ENCODE assay signal across 8 cellular contexts in the genomic region with DNA sequence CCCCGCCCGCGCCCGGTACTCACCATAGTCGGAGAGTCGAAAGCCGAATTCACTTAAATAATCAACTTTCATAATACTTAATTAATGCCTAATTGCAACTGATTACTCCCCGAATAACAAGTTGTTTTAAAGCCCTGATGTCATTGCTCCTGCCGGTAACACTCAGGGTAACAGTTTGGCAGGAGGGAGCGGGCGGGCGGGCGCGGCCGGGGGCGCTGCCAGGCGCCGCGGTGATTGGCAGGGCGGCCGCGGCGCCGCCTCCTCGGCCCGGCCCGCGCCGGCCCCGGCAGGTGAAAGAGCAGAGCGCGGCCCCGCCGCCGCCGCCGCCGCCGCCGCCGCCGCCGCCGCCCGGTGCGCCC.
DNase-seq lines count a peak whose midpoint lies in the region; ATAC-seq and TF ChIP-seq lines count a peak whose summit lies in the region.

No MANE protein-coding gene starts in this region.

- peaks cover 8% of the 10 kb centered on the region for H3K4me1 ChIP-seq in Caco-2

- no peak overlapping the region for H3K27ac Mint-ChIP-seq in Caco-2 (ENCODE audit: unreplicated experiment)
- H3K27ac Mint-ChIP-seq in activated CD8-positive, alpha-beta T cell treated with anti-CD3 and anti-CD28 coated beads for 36 hours, result peak overlapping the region; percentile 75

- TF ChIP-seq CTCF in Caco-2 (IDR thresholded peaks at IDR 0.05; ENCODE audit: insufficient read depth in 1 of 2, low read depth in 1 of 2, low read length in 1 of 2, severe bottlenecking in 1 of 2, unreplicated experiment in 1 of 2) (no peak), omental fat pad (IDR thresholded peaks at IDR 0.05) (no peak)
- no peak for TF ChIP-seq CTCF in activated CD8-positive, alpha-beta T cell treated with anti-CD3 and anti-CD28 coated beads for 36 hours (IDR thresholded peaks at IDR 0.05)

- no peaks in the 10 kb centered on the region for H3K9me3 ChIP-seq in Caco-2

- POLR2A ChIA-PET in Caco-2 (lab: Charles Lee), result no interaction called here
- POLR2A ChIA-PET in activated CD8-positive, alpha-beta T cell treated with anti-CD3 and anti-CD28 coated beads for 36 hours (lab: Charles Lee), result no interaction called here

- H3K36me3 ChIP-seq in Caco-2 (ENCODE audit: control insufficient read depth, insufficient read depth, low read length), result no peaks in the 10 kb centered on the region

- H3K4me3 ChIP-seq in Caco-2 (ENCODE audit: low read depth, low read length), result peak overlapping the region; percentile 67

- CTCF ChIA-PET in Caco-2 (lab: Charles Lee), result no interaction called here
- CTCF ChIA-PET in activated CD8-positive, alpha-beta T cell treated with anti-CD3 and anti-CD28 coated beads for 36 hours (lab: Charles Lee), result no interaction called here

- no peaks in the 10 kb centered on the region for H3K27me3 Mint-ChIP-seq in Caco-2 (ENCODE audit: insufficient read depth, unreplicated experiment)
- peaks cover 4% of the 10 kb centered on the region for H3K27me3 Mint-ChIP-seq in activated CD8-positive, alpha-beta T cell treated with anti-CD3 and anti-CD28 coated beads for 36 hours

- ATAC-seq in GM21390 (IDR thresholded peaks at IDR 0.05; ENCODE audit: unreplicated experiment) (peak; percentile 27), esophagus mucosa (peak; percentile 30), omental fat pad (ENCODE audit: low FRiP score) (peak; percentile 73)
- ATAC-seq in activated CD8-positive, alpha-beta T cell treated with anti-CD3 and anti-CD28 coated beads for 36 hours, result peak; percentile 57

- peak overlapping the region; percentile 68 for H3K4me3 Mint-ChIP-seq in Caco-2 (ENCODE audit: unreplicated experiment)
- peak overlapping the region; percentile 75 for H3K4me3 Mint-ChIP-seq in activated CD8-positive, alpha-beta T cell treated with anti-CD3 and anti-CD28 coated beads for 36 hours

- no peaks in the 10 kb centered on the region for H3K36me3 Mint-ChIP-seq in Caco-2 (ENCODE audit: insufficient read depth, unreplicated experiment)
- H3K36me3 Mint-ChIP-seq in activated CD8-positive, alpha-beta T cell treated with anti-CD3 and anti-CD28 coated beads for 36 hours (ENCODE audit: low read depth), result no peaks in the 10 kb centered on the region

- no TSS peak for BruUV-seq in Caco-2 (replicated peaks; lab: Mats Ljungman, UMichigan)

- H3K9me3 Mint-ChIP-seq in Caco-2 (ENCODE audit: unreplicated experiment), result no peaks in the 10 kb centered on the region
- H3K9me3 Mint-ChIP-seq in activated CD8-positive, alpha-beta T cell treated with anti-CD3 and anti-CD28 coated beads for 36 hours, result no peaks in the 10 kb centered on the region

- no peak for DNase-seq in Caco-2
- peak; percentile 32 to 51 for DNase-seq in Kasumi-1 (lab: John Stamatoyannopoulos, UW)
- DNase-seq in activated CD8-positive, alpha-beta T cell treated with anti-CD3 and anti-CD28 coated beads for 36 hours, result peak; percentile 67
- no peak for DNase-seq in omental fat pad (ENCODE audit: low spot score)
- no peak for DNase-seq in nucleus accumbens (lab: John Stamatoyannopoulos, UW)
- DNase-seq in midbrain (lab: John Stamatoyannopoulos, UW), result no peak

- H3K27me3 ChIP-seq in Caco-2 (replicated peaks; ENCODE audit: control insufficient read depth, insufficient read depth, low read length), result no peaks in the 10 kb centered on the region

- intact Hi-C loops in Caco-2 (cut with micrococcal nuclease; ENCODE audit: unreplicated experiment), result loop anchor here (5.0 to 10.0 kb wide), 2 partner anchors 98 to 179 kb away; no protein-coding TSS in a partner anchor
- intact Hi-C loops in activated CD8-positive, alpha-beta T cell treated with anti-CD3 and anti-CD28 coated beads for 36 hours (cut with micrococcal nuclease), result loop anchor here (5.0 to 10.0 kb wide), 3 partner anchors 101 to 251 kb away; a partner anchor contains a TSS

- H3K4me1 Mint-ChIP-seq in Caco-2 (ENCODE audit: low read depth, unreplicated experiment), result peaks cover 4% of the 10 kb centered on the region
- H3K4me1 Mint-ChIP-seq in activated CD8-positive, alpha-beta T cell treated with anti-CD3 and anti-CD28 coated beads for 36 hours (ENCODE audit: low read depth), result peaks cover 42% of the 10 kb centered on the region

Comparison
In these comparisons a context has a peak if more than half of its experiments do, and no peak if none do; other contexts are left out.
1. DNase-seq: peak in Kasumi-1 (2 of 2) and activated CD8-positive, alpha-beta T cell treated with anti-CD3 and anti-CD28 coated beads for 36 hours (single experiment); none in Caco-2 (0 of 2), omental fat pad (single experiment), nucleus accumbens (0 of 56) and midbrain (single experiment).
2. Peak in every context shown above with its lines, with median percentiles within 50 percentile points of each other: ATAC-seq.